ENCODE assay signal across 1 cellular context in the genomic region with DNA sequence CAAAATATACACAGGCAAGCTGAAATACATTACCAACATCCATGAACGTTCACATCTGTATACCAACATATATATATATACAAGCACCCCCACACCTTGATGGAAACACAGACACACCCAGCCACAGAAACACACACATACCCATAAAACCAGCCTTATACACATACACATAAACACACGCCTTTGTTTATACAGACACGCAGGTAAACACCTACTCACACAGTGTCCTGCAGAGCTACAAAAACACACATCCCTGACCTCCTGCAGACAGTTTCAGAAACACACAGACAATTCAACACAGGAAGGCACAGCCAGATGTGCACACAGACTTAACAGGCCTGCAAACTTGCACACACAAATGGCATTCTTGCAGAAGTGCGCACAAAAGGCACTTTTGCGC.
A peak's percentile ranks its signal among the peaks of the same experiment; 100 is the strongest.
TF ChIP-seq lines count a peak whose summit lies in the region.

No MANE protein-coding gene starts in this region.

TF ChIP-seq in HepG2, 621 proteins besides CTCF, POLR2A, EP300 and RAD21:
- TF ChIP-seq FOXP1 (IDR thresholded peaks at IDR 0.05) (no peak), FOXP1 (CRISPR knock-in tag; IDR thresholded peaks at IDR 0.05) (0 out of 2 replicates have a peak, but pooled peaks have one; percentile 24), ZNF724P (CRISPR knock-in tag; IDR thresholded peaks at IDR 0.05; ENCODE audit: borderline replicate concordance) (no peak), RBM39 (IDR thresholded peaks at IDR 0.05; ENCODE audit: low read depth, low read length, poor library complexity, severe bottlenecking) (no peak), ZSCAN12 (CRISPR knock-in tag; IDR thresholded peaks at IDR 0.05) (no peak), NFRKB (IDR thresholded peaks at IDR 0.05) (no peak), TOE1 (CRISPR knock-in tag; IDR thresholded peaks at IDR 0.05) (no peak)
- TF ChIP-seq, protein P1, sequence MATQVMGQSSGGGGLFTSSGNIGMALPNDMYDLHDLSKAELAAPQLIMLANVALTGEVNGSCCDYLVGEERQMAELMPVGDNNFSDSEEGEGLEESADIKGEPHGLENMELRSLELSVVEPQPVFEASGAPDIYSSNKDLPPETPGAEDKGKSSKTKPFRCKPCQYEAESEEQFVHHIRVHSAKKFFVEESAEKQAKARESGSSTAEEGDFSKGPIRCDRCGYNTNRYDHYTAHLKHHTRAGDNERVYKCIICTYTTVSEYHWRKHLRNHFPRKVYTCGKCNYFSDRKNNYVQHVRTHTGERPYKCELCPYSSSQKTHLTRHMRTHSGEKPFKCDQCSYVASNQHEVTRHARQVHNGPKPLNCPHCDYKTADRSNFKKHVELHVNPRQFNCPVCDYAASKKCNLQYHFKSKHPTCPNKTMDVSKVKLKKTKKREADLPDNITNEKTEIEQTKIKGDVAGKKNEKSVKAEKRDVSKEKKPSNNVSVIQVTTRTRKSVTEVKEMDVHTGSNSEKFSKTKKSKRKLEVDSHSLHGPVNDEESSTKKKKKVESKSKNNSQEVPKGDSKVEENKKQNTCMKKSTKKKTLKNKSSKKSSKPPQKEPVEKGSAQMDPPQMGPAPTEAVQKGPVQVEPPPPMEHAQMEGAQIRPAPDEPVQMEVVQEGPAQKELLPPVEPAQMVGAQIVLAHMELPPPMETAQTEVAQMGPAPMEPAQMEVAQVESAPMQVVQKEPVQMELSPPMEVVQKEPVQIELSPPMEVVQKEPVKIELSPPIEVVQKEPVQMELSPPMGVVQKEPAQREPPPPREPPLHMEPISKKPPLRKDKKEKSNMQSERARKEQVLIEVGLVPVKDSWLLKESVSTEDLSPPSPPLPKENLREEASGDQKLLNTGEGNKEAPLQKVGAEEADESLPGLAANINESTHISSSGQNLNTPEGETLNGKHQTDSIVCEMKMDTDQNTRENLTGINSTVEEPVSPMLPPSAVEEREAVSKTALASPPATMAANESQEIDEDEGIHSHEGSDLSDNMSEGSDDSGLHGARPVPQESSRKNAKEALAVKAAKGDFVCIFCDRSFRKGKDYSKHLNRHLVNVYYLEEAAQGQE (IDR thresholded peaks at IDR 0.05; ENCODE audit: borderline replicate concordance in 1 of 2, low read depth in 1 of 2, low read length in 2 of 2): no peak
- TF ChIP-seq, protein P2, sequence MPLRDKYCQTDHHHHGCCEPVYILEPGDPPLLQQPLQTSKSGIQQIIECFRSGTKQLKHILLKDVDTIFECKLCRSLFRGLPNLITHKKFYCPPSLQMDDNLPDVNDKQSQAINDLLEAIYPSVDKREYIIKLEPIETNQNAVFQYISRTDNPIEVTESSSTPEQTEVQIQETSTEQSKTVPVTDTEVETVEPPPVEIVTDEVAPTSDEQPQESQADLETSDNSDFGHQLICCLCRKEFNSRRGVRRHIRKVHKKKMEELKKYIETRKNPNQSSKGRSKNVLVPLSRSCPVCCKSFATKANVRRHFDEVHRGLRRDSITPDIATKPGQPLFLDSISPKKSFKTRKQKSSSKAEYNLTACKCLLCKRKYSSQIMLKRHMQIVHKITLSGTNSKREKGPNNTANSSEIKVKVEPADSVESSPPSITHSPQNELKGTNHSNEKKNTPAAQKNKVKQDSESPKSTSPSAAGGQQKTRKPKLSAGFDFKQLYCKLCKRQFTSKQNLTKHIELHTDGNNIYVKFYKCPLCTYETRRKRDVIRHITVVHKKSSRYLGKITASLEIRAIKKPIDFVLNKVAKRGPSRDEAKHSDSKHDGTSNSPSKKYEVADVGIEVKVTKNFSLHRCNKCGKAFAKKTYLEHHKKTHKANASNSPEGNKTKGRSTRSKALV (CRISPR knock-in tag; IDR thresholded peaks at IDR 0.05): no peak
- TF ChIP-seq, protein P3, sequence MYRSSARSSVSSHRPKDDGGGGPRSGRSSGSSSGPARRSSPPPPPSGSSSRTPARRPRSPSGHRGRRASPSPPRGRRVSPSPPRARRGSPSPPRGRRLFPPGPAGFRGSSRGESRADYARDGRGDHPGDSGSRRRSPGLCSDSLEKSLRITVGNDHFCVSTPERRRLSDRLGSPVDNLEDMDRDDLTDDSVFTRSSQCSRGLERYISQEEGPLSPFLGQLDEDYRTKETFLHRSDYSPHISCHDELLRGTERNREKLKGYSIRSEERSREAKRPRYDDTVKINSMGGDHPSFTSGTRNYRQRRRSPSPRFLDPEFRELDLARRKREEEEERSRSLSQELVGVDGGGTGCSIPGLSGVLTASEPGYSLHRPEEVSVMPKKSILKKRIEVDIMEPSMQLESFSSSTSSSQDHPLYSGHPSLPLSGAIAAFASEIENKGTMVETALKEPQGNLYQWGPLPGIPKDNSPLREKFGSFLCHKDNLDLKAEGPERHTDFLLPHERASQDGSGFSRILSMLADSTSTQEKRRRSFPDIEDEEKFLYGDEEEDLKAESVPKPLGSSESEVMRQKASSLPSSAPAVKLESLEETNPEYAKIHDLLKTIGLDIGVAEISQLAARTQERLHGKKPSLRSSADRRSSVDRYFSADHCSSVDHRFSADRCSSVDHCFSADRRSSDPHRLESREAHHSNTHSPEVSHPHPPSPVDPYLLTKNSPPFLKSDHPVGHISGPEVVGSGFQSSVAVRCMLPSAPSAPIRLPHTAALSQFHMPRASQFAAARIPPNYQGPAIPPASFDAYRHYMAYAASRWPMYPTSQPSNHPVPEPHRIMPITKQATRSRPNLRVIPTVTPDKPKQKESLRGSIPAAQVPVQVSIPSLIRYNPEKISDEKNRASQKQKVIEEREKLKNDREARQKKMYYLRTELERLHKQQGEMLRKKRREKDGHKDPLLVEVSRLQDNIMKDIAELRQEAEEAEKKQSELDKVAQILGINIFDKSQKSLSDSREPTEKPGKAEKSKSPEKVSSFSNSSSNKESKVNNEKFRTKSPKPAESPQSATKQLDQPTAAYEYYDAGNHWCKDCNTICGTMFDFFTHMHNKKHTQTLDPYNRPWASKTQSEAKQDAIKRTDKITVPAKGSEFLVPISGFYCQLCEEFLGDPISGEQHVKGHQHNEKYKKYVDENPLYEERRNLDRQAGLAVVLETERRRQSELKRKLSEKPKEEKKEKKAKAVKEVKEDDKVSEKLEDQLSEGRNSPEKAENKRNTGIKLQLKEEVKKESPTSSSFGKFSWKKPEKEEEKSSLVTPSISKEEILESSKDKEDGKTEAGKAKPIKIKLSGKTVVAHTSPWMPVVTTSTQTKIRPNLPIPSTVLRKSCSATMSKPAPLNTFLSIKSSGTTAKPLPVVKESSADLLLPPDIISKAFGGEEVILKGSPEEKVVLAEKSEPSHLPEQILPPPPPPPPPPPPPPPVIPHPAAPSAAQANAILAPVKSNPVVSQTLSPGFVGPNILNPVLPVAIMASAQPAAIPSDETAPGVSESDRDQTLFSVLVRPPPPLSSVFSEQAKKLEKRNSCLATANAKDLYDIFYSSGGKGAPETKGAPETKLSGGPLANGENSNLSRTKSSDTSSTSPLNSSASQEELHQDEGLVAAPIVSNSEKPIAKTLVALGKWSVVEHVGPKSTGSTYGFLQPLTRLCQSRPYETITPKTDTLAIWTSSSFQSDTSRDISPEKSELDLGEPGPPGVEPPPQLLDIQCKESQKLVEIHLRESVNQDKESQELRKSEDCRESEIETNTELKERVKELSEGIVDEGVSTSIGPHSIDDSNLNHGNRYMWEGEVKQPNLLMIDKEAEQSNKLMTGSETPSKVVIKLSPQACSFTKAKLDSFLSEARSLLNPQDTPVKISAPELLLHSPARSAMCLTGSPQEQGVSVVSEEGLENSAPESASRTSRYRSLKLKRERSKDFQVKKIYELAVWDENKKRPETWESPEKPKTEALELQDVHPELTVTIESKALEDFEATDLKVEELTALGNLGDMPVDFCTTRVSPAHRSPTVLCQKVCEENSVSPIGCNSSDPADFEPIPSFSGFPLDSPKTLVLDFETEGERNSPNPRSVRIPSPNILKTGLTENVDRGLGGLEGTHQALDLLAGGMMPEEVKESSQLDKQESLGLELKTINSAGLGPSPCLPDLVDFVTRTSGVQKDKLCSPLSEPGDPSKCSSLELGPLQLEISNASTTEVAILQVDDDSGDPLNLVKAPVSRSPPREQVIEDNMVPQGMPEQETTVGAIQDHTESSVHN (CRISPR knock-in tag; IDR thresholded peaks at IDR 0.05): no peak
